In genomic region chr18:63319383-63320040, GRCh38 we compare ENCODE assay signal across 8 cellular contexts. TPM values are rescaled to one million over a fixed set of nuclear protein-coding genes. Genes with fewer than 3 reads are reported as not detected.
DNase-seq lines count a peak whose midpoint lies in the region; ATAC-seq, FAIRE-seq and TF ChIP-seq lines count a peak whose summit lies in the region.

Gene BCL2 (minus strand): TSS chr18:63319769.

- H3K27me3 Mint-ChIP-seq in activated T-cell treated with anti-CD3 and anti-CD28 coated beads, Interleukin-2, amount 50 U/mL, for 4 hours (ENCODE audit: low read depth) = no peaks in the 10 kb centered on the region
- no peaks in the 10 kb centered on the region for H3K27me3 Mint-ChIP-seq in natural killer cell treated with Interleukin-12 subunit alpha and Interleukin-12 subunit beta and Interleukin-15 and Interleukin-18, amount 100 ng/mL, for 72 hours

- peak within 1 kb of the TSS; percentile 95 to 99 for H3K27ac Mint-ChIP-seq in natural killer cell treated with Interleukin-12 subunit alpha and Interleukin-12 subunit beta and Interleukin-15 and Interleukin-18, amount 100 ng/mL, for 72 hours

- ATAC-seq in activated T-cell treated with anti-CD3 and anti-CD28 coated beads, Interleukin-2, amount 50 U/mL, for 4 hours = peak; percentile 37 to 44
- peak in 1 of 2 donors; percentile 35 for ATAC-seq in natural killer cell treated with Interleukin-12 subunit alpha and Interleukin-12 subunit beta and Interleukin-15 and Interleukin-18, amount 100 ng/mL, for 72 hours

- TF ChIP-seq CTCF in fibroblast of the aortic adventitia (IDR thresholded peaks at IDR 0.05; ENCODE audit: insufficient read depth, low read length) = no peak

- POLR2A ChIA-PET in HEK293T (lab: Yijun Ruan, JAX) = interaction anchor here (1.0 kb wide), 1 partner anchor 296 kb away, joined by 3 read pairs; no protein-coding TSS in a partner anchor

- CTCF ChIA-PET in HEK293T (lab: Yijun Ruan, JAX) = interaction anchor here (0.6 kb wide), 1 partner anchor 190 kb away, joined by 5 read pairs; no protein-coding TSS in a partner anchor

- peak within 1 kb of the TSS; percentile 74 for H3K4me3 ChIP-seq in fibroblast of the aortic adventitia (ENCODE audit: low read depth, low read length)

- H3K9me3 Mint-ChIP-seq in activated T-cell treated with anti-CD3 and anti-CD28 coated beads, Interleukin-2, amount 50 U/mL, for 4 hours = no peaks in the 10 kb centered on the region
- H3K9me3 Mint-ChIP-seq in natural killer cell treated with Interleukin-12 subunit alpha and Interleukin-12 subunit beta and Interleukin-15 and Interleukin-18, amount 100 ng/mL, for 72 hours = no peaks in the 10 kb centered on the region

- H3K4me1 Mint-ChIP-seq in activated T-cell treated with anti-CD3 and anti-CD28 coated beads, Interleukin-2, amount 50 U/mL, for 4 hours (ENCODE audit: low read depth) = peaks cover 36% of the 10 kb centered on the region
- peaks cover 52 to 67% of the 10 kb centered on the region in 2 donors for H3K4me1 Mint-ChIP-seq in natural killer cell treated with Interleukin-12 subunit alpha and Interleukin-12 subunit beta and Interleukin-15 and Interleukin-18, amount 100 ng/mL, for 72 hours (ENCODE audit: low read depth in 2 of 2)

- H3K4me3 Mint-ChIP-seq in activated T-cell treated with anti-CD3 and anti-CD28 coated beads, Interleukin-2, amount 50 U/mL, for 4 hours = peak within 1 kb of the TSS; percentile 100
- H3K4me3 Mint-ChIP-seq in natural killer cell treated with Interleukin-12 subunit alpha and Interleukin-12 subunit beta and Interleukin-15 and Interleukin-18, amount 100 ng/mL, for 72 hours = peak within 1 kb of the TSS; percentile 96

- FAIRE-seq in RCC 7860 (lab: Jason Lieb, UNC) = no peak

- H3K36me3 Mint-ChIP-seq in activated T-cell treated with anti-CD3 and anti-CD28 coated beads, Interleukin-2, amount 50 U/mL, for 4 hours (ENCODE audit: insufficient read depth) = peaks cover 17% of the 10 kb centered on the region
- peaks cover 29% of the 10 kb centered on the region for H3K36me3 Mint-ChIP-seq in natural killer cell treated with Interleukin-12 subunit alpha and Interleukin-12 subunit beta and Interleukin-15 and Interleukin-18, amount 100 ng/mL, for 72 hours

- DNase-seq in NCI-H2107 treated with DMSO at 0.1 percent for 48 hours (lab: John Stamatoyannopoulos, UW; ENCODE audit: unreplicated experiment) (peak; percentile 37), NCI-H2107 (lab: John Stamatoyannopoulos, UW) (no peak), HEK293T (ENCODE audit: extremely low spot score) (peak; percentile 32), NCI-H1417 (lab: John Stamatoyannopoulos, UW) (peak; percentile 40 to 90 (median 89)), fibroblast of the aortic adventitia (ENCODE audit: low read depth) (peak; percentile 40), RCC 7860 (ENCODE audit: low spot score) (no peak)
- no peak for DNase-seq in activated T-cell treated with anti-CD3 and anti-CD28 coated beads, Interleukin-2, amount 50 U/mL, for 4 hours
- DNase-seq in natural killer cell treated with Interleukin-12 subunit alpha and Interleukin-12 subunit beta and Interleukin-15 and Interleukin-18, amount 100 ng/mL, for 72 hours (ENCODE audit: low spot score) = no peak

TF ChIP-seq in HEK293T, 16 proteins besides CTCF, POLR2A, EP300 and RAD21:
- no peak for TF ChIP-seq SP1 (IDR thresholded peaks at IDR 0.05)
- TF ChIP-seq LEF1 (IDR thresholded peaks at IDR 0.05; ENCODE audit: borderline replicate concordance) = no peak
- no peak for TF ChIP-seq FOXM1 (IDR thresholded peaks at IDR 0.05; ENCODE audit: borderline replicate concordance)
- no peak for TF ChIP-seq BHLHE40 (IDR thresholded peaks at IDR 0.05; ENCODE audit: borderline replicate concordance)
- TF ChIP-seq, protein P1, sequence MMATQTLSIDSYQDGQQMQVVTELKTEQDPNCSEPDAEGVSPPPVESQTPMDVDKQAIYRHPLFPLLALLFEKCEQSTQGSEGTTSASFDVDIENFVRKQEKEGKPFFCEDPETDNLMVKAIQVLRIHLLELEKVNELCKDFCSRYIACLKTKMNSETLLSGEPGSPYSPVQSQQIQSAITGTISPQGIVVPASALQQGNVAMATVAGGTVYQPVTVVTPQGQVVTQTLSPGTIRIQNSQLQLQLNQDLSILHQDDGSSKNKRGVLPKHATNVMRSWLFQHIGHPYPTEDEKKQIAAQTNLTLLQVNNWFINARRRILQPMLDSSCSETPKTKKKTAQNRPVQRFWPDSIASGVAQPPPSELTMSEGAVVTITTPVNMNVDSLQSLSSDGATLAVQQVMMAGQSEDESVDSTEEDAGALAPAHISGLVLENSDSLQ (IDR thresholded peaks at IDR 0.05) = no peak
- TF ChIP-seq TARDBP (IDR thresholded peaks at IDR 0.05) = no peak
- TF ChIP-seq SUZ12 (IDR thresholded peaks at IDR 0.05) = no peak
- TF ChIP-seq ZNF384 (IDR thresholded peaks at IDR 0.05) = no peak
- TF ChIP-seq FOXK2 (IDR thresholded peaks at IDR 0.05) = no peak
- no peak for TF ChIP-seq ELF4 (IDR thresholded peaks at IDR 0.05)
- no peak for TF ChIP-seq CTBP1 (IDR thresholded peaks at IDR 0.05; ENCODE audit: borderline replicate concordance)
- no peak; the same call in 1 of the 2 replicates for TF ChIP-seq L3MBTL2 (conservative IDR thresholded peaks at IDR 0.05)
- TF ChIP-seq HDGF (IDR thresholded peaks at IDR 0.05; ENCODE audit: borderline replicate concordance) = no peak
- no peak for TF ChIP-seq ARNT (IDR thresholded peaks at IDR 0.05)
- TF ChIP-seq NFRKB (IDR thresholded peaks at IDR 0.05) = no peak
- no peak for TF ChIP-seq FOXA1 (IDR thresholded peaks at IDR 0.05)

RNA-seq across cellular contexts. Expression of gene BCL2, which starts in this region (rescaled TPM):
- total RNA-seq in activated T-cell treated with anti-CD3 and anti-CD28 coated beads, Interleukin-2, amount 50 U/mL, for 4 hours = 10 to 100 TPM; 45.0 to 71.4 (median 66.6) TPM
- total RNA-seq in fibroblast of the aortic adventitia (ENCODE audit: low replicate concordance) = 4.2 and 13.2 TPM in 2 replicates
- 10 to 100 TPM; 61.7 to 84.7 TPM for total RNA-seq in natural killer cell treated with Interleukin-12 subunit alpha and Interleukin-12 subunit beta and Interleukin-15 and Interleukin-18, amount 100 ng/mL, for 72 hours

Comparison
In these comparisons a context has a peak if more than half of its experiments do, and no peak if none do; other contexts are left out.
1. DNase-seq: peak in NCI-H2107 treated with DMSO at 0.1 percent for 48 hours (single experiment), HEK293T (single experiment), NCI-H1417 (3 of 3) and fibroblast of the aortic adventitia (single experiment); none in NCI-H2107 (single experiment), activated T-cell treated with anti-CD3 and anti-CD28 coated beads, Interleukin-2, amount 50 U/mL, for 4 hours (single experiment), natural killer cell treated with Interleukin-12 subunit alpha and Interleukin-12 subunit beta and Interleukin-15 and Interleukin-18, amount 100 ng/mL, for 72 hours (single experiment) and RCC 7860 (single experiment).